12 cellular contexts compared by ENCODE assay signal in the genomic region with DNA sequence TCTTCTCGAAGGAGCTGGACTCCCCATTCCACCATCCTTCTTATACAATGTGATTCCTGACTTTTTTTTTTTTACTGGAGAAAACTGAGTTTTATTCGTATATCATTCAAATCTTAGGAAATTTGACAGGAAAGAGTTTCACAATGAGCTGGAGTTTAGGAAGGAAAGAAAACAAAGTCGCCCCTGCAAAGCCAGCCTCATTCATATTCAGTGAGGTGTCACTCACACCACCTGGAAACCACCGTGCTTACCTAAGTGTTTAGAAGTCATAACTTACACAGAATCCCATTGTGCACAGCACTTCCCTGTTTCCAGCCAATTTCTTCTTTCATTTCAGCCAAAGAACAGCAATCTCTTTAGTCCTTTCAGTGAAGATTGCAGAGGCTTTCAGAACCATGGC.
DNase-seq lines count a peak whose midpoint lies in the region; ATAC-seq and TF ChIP-seq lines count a peak whose summit lies in the region.
"Had no signal": no experiment of that assay in that cellular context is flagged by ENCODE, and none has a peak within 500 bp of the region (broad histone marks: within the 10 kb centered on the region; RNA-seq: fewer than 3 reads in every experiment).

No MANE protein-coding gene starts in this region.

- no peak overlapping the region for H3K4me3 Mint-ChIP-seq in activated naive CD8-positive, alpha-beta T cell treated with anti-CD3 and anti-CD28 coated beads, Interleukin-2, amount 10 ng/mL, durations not matched to agents 7 days and 5 days

- TF ChIP-seq CTCF in GM10266 (IDR thresholded peaks at IDR 0.05; ENCODE audit: control insufficient read depth, insufficient read depth, low read depth, missing control alignments), result no peak
- no peak for TF ChIP-seq CTCF in lower lobe of right lung (IDR thresholded peaks at IDR 0.05)

- POLR2A ChIA-PET in activated naive CD8-positive, alpha-beta T cell treated with anti-CD3 and anti-CD28 coated beads, Interleukin-2, amount 10 ng/mL, durations not matched to agents 7 days and 5 days (lab: Charles Lee), result no interaction called here

- H3K9me3 Mint-ChIP-seq in activated naive CD8-positive, alpha-beta T cell treated with anti-CD3 and anti-CD28 coated beads, Interleukin-2, amount 10 ng/mL, durations not matched to agents 7 days and 5 days, result no peaks in the 10 kb centered on the region

- H3K9me3 ChIP-seq in lower lobe of right lung, result no peaks in the 10 kb centered on the region
- H3K9me3 ChIP-seq: prostate gland, upper lobe of left lung had no signal

- H3K27me3 ChIP-seq in lower lobe of right lung (ENCODE audit: low read depth), result no peaks in the 10 kb centered on the region
- H3K27me3 ChIP-seq: upper lobe of left lung had no signal

- H3K36me3 ChIP-seq in lower lobe of right lung, result peaks cover 14% of the 10 kb centered on the region
- H3K36me3 ChIP-seq: prostate gland had no signal

- H3K27me3 Mint-ChIP-seq in activated naive CD8-positive, alpha-beta T cell treated with anti-CD3 and anti-CD28 coated beads, Interleukin-2, amount 10 ng/mL, durations not matched to agents 7 days and 5 days, result no peaks in the 10 kb centered on the region

- H3K27ac Mint-ChIP-seq in activated naive CD8-positive, alpha-beta T cell treated with anti-CD3 and anti-CD28 coated beads, Interleukin-2, amount 10 ng/mL, durations not matched to agents 7 days and 5 days, result peak overlapping the region; percentile 49

- peak overlapping the region; percentile 56 for H3K27ac ChIP-seq in lower lobe of right lung
- H3K27ac ChIP-seq: coronary artery, HL-60 had no signal

- peak; percentile 73 for DNase-seq in GM10266 (ENCODE audit: extremely low spot score)
- no peak for DNase-seq in activated naive CD8-positive, alpha-beta T cell treated with anti-CD3 and anti-CD28 coated beads, Interleukin-2, amount 10 ng/mL, durations not matched to agents 7 days and 5 days
- DNase-seq in lower lobe of right lung, result no peak
- no peak for DNase-seq in SK-N-DZ (ENCODE audit: low spot score)
- no peak for DNase-seq in Kasumi-1 (lab: John Stamatoyannopoulos, UW)
- no peak for DNase-seq in mucosa of gallbladder (ENCODE audit: low spot score)
- no peak for DNase-seq in UCSD-AML1 (lab: John Stamatoyannopoulos, UW; ENCODE audit: unreplicated experiment)

- H3K4me1 Mint-ChIP-seq in activated naive CD8-positive, alpha-beta T cell treated with anti-CD3 and anti-CD28 coated beads, Interleukin-2, amount 10 ng/mL, durations not matched to agents 7 days and 5 days, result peaks cover 17% of the 10 kb centered on the region

- H3K4me1 ChIP-seq in lower lobe of right lung, result no peaks in the 10 kb centered on the region
- H3K4me1 ChIP-seq: prostate gland had no signal

- H3K4me3 ChIP-seq in lower lobe of right lung, result no peak overlapping the region
- H3K4me3 ChIP-seq: coronary artery, prostate gland, upper lobe of left lung had no signal

- intact Hi-C loops in lower lobe of right lung (cut with DNase I), result no loop called here

- peak; percentile 27 for ATAC-seq in HG03378 (IDR thresholded peaks at IDR 0.05; ENCODE audit: unreplicated experiment)
- no peak for ATAC-seq in activated naive CD8-positive, alpha-beta T cell treated with anti-CD3 and anti-CD28 coated beads, Interleukin-2, amount 10 ng/mL, durations not matched to agents 7 days and 5 days (ENCODE audit: low read depth)
- ATAC-seq in lower lobe of right lung, result no peak

- peaks cover 14% of the 10 kb centered on the region for H3K36me3 Mint-ChIP-seq in activated naive CD8-positive, alpha-beta T cell treated with anti-CD3 and anti-CD28 coated beads, Interleukin-2, amount 10 ng/mL, durations not matched to agents 7 days and 5 days
